ENCODE assay signal across 1 cellular context in the genomic region with DNA sequence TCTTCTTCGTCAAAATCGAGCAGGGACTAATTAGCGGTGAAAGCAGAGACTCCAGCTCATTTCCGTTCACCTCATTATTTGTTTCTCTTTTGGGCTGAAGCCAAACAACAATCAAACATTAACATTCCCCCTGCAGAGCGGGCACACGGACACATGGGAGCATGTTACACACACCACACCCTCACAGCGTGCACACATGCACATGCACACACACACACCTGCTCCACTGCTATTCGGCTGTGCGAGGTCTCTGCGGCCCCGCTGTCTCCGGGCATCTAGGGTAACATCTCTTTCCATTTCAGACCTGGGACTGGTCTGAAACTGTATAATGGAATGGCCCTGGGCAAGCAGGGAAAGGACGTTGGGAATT.
TF ChIP-seq lines count a peak whose summit lies in the region.

No MANE protein-coding gene starts in this region.

TF ChIP-seq in WTC11, 78 proteins besides CTCF, POLR2A, EP300 and RAD21 (continued from another document):
- TF ChIP-seq, protein P1, sequence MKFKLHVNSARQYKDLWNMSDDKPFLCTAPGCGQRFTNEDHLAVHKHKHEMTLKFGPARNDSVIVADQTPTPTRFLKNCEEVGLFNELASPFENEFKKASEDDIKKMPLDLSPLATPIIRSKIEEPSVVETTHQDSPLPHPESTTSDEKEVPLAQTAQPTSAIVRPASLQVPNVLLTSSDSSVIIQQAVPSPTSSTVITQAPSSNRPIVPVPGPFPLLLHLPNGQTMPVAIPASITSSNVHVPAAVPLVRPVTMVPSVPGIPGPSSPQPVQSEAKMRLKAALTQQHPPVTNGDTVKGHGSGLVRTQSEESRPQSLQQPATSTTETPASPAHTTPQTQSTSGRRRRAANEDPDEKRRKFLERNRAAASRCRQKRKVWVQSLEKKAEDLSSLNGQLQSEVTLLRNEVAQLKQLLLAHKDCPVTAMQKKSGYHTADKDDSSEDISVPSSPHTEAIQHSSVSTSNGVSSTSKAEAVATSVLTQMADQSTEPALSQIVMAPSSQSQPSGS (CRISPR knock-in tag; IDR thresholded peaks at IDR 0.05; ENCODE audit: borderline replicate concordance, low read depth), result no peak
- TF ChIP-seq TP53 (CRISPR knock-in tag; IDR thresholded peaks at IDR 0.05) (no peak), ZNF138 (CRISPR knock-in tag; conservative IDR thresholded peaks at IDR 0.05) (no peak), ZNF263 (CRISPR knock-in tag; IDR thresholded peaks at IDR 0.05; ENCODE audit: low read depth) (no peak), EMX1 (CRISPR knock-in tag; IDR thresholded peaks at IDR 0.05) (no peak), GABPB1 (CRISPR knock-in tag; IDR thresholded peaks at IDR 0.05) (no peak), ZNF121 (CRISPR knock-in tag; IDR thresholded peaks at IDR 0.05) (no peak)
- TF ChIP-seq, protein P2, sequence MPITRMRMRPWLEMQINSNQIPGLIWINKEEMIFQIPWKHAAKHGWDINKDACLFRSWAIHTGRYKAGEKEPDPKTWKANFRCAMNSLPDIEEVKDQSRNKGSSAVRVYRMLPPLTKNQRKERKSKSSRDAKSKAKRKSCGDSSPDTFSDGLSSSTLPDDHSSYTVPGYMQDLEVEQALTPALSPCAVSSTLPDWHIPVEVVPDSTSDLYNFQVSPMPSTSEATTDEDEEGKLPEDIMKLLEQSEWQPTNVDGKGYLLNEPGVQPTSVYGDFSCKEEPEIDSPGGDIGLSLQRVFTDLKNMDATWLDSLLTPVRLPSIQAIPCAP (CRISPR knock-in tag; IDR thresholded peaks at IDR 0.05), result no peak
- TF ChIP-seq, protein P3, sequence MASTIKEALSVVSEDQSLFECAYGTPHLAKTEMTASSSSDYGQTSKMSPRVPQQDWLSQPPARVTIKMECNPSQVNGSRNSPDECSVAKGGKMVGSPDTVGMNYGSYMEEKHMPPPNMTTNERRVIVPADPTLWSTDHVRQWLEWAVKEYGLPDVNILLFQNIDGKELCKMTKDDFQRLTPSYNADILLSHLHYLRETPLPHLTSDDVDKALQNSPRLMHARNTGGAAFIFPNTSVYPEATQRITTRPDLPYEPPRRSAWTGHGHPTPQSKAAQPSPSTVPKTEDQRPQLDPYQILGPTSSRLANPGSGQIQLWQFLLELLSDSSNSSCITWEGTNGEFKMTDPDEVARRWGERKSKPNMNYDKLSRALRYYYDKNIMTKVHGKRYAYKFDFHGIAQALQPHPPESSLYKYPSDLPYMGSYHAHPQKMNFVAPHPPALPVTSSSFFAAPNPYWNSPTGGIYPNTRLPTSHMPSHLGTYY (CRISPR knock-in tag; IDR thresholded peaks at IDR 0.05), result no peak
- TF ChIP-seq, protein P4, sequence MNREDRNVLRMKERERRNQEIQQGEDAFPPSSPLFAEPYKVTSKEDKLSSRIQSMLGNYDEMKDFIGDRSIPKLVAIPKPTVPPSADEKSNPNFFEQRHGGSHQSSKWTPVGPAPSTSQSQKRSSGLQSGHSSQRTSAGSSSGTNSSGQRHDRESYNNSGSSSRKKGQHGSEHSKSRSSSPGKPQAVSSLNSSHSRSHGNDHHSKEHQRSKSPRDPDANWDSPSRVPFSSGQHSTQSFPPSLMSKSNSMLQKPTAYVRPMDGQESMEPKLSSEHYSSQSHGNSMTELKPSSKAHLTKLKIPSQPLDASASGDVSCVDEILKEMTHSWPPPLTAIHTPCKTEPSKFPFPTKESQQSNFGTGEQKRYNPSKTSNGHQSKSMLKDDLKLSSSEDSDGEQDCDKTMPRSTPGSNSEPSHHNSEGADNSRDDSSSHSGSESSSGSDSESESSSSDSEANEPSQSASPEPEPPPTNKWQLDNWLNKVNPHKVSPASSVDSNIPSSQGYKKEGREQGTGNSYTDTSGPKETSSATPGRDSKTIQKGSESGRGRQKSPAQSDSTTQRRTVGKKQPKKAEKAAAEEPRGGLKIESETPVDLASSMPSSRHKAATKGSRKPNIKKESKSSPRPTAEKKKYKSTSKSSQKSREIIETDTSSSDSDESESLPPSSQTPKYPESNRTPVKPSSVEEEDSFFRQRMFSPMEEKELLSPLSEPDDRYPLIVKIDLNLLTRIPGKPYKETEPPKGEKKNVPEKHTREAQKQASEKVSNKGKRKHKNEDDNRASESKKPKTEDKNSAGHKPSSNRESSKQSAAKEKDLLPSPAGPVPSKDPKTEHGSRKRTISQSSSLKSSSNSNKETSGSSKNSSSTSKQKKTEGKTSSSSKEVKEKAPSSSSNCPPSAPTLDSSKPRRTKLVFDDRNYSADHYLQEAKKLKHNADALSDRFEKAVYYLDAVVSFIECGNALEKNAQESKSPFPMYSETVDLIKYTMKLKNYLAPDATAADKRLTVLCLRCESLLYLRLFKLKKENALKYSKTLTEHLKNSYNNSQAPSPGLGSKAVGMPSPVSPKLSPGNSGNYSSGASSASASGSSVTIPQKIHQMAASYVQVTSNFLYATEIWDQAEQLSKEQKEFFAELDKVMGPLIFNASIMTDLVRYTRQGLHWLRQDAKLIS (CRISPR knock-in tag; IDR thresholded peaks at IDR 0.05; ENCODE audit: borderline replicate concordance), result no peak
- TF ChIP-seq, protein P5, sequence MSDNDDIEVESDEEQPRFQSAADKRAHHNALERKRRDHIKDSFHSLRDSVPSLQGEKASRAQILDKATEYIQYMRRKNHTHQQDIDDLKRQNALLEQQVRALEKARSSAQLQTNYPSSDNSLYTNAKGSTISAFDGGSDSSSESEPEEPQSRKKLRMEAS (CRISPR knock-in tag; IDR thresholded peaks at IDR 0.05), result no peak
- TF ChIP-seq, protein P6, sequence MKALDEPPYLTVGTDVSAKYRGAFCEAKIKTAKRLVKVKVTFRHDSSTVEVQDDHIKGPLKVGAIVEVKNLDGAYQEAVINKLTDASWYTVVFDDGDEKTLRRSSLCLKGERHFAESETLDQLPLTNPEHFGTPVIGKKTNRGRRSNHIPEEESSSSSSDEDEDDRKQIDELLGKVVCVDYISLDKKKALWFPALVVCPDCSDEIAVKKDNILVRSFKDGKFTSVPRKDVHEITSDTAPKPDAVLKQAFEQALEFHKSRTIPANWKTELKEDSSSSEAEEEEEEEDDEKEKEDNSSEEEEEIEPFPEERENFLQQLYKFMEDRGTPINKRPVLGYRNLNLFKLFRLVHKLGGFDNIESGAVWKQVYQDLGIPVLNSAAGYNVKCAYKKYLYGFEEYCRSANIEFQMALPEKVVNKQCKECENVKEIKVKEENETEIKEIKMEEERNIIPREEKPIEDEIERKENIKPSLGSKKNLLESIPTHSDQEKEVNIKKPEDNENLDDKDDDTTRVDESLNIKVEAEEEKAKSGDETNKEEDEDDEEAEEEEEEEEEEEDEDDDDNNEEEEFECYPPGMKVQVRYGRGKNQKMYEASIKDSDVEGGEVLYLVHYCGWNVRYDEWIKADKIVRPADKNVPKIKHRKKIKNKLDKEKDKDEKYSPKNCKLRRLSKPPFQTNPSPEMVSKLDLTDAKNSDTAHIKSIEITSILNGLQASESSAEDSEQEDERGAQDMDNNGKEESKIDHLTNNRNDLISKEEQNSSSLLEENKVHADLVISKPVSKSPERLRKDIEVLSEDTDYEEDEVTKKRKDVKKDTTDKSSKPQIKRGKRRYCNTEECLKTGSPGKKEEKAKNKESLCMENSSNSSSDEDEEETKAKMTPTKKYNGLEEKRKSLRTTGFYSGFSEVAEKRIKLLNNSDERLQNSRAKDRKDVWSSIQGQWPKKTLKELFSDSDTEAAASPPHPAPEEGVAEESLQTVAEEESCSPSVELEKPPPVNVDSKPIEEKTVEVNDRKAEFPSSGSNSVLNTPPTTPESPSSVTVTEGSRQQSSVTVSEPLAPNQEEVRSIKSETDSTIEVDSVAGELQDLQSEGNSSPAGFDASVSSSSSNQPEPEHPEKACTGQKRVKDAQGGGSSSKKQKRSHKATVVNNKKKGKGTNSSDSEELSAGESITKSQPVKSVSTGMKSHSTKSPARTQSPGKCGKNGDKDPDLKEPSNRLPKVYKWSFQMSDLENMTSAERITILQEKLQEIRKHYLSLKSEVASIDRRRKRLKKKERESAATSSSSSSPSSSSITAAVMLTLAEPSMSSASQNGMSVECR (CRISPR knock-in tag; IDR thresholded peaks at IDR 0.05; ENCODE audit: borderline replicate concordance), result no peak
- TF ChIP-seq, protein P7, sequence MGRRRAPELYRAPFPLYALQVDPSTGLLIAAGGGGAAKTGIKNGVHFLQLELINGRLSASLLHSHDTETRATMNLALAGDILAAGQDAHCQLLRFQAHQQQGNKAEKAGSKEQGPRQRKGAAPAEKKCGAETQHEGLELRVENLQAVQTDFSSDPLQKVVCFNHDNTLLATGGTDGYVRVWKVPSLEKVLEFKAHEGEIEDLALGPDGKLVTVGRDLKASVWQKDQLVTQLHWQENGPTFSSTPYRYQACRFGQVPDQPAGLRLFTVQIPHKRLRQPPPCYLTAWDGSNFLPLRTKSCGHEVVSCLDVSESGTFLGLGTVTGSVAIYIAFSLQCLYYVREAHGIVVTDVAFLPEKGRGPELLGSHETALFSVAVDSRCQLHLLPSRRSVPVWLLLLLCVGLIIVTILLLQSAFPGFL (CRISPR knock-in tag; IDR thresholded peaks at IDR 0.05; ENCODE audit: borderline replicate concordance), result no peak
- TF ChIP-seq, protein P8, sequence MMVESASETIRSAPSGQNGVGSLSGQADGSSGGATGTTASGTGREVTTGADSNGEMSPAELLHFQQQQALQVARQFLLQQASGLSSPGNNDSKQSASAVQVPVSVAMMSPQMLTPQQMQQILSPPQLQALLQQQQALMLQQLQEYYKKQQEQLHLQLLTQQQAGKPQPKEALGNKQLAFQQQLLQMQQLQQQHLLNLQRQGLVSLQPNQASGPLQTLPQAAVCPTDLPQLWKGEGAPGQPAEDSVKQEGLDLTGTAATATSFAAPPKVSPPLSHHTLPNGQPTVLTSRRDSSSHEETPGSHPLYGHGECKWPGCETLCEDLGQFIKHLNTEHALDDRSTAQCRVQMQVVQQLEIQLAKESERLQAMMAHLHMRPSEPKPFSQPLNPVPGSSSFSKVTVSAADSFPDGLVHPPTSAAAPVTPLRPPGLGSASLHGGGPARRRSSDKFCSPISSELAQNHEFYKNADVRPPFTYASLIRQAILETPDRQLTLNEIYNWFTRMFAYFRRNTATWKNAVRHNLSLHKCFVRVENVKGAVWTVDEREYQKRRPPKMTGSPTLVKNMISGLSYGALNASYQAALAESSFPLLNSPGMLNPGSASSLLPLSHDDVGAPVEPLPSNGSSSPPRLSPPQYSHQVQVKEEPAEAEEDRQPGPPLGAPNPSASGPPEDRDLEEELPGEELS (CRISPR knock-in tag; IDR thresholded peaks at IDR 0.05), result no peak
- TF ChIP-seq, protein P9, sequence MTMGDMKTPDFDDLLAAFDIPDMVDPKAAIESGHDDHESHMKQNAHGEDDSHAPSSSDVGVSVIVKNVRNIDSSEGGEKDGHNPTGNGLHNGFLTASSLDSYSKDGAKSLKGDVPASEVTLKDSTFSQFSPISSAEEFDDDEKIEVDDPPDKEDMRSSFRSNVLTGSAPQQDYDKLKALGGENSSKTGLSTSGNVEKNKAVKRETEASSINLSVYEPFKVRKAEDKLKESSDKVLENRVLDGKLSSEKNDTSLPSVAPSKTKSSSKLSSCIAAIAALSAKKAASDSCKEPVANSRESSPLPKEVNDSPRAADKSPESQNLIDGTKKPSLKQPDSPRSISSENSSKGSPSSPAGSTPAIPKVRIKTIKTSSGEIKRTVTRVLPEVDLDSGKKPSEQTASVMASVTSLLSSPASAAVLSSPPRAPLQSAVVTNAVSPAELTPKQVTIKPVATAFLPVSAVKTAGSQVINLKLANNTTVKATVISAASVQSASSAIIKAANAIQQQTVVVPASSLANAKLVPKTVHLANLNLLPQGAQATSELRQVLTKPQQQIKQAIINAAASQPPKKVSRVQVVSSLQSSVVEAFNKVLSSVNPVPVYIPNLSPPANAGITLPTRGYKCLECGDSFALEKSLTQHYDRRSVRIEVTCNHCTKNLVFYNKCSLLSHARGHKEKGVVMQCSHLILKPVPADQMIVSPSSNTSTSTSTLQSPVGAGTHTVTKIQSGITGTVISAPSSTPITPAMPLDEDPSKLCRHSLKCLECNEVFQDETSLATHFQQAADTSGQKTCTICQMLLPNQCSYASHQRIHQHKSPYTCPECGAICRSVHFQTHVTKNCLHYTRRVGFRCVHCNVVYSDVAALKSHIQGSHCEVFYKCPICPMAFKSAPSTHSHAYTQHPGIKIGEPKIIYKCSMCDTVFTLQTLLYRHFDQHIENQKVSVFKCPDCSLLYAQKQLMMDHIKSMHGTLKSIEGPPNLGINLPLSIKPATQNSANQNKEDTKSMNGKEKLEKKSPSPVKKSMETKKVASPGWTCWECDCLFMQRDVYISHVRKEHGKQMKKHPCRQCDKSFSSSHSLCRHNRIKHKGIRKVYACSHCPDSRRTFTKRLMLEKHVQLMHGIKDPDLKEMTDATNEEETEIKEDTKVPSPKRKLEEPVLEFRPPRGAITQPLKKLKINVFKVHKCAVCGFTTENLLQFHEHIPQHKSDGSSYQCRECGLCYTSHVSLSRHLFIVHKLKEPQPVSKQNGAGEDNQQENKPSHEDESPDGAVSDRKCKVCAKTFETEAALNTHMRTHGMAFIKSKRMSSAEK (CRISPR knock-in tag; IDR thresholded peaks at IDR 0.05; ENCODE audit: borderline replicate concordance), result no peak
